In genomic region chr2:177625744-177626655, GRCh38 we compare ENCODE assay signal across 10 cellular contexts.
DNase-seq lines count a peak whose midpoint lies in the region; ATAC-seq and TF ChIP-seq lines count a peak whose summit lies in the region.
"Had no signal": no experiment of that assay in that cellular context is flagged by ENCODE, and none has a peak within 500 bp of the region (broad histone marks: within the 10 kb centered on the region; RNA-seq: fewer than 3 reads in every experiment).

No MANE protein-coding gene starts in this region.

- H3F3A ChIP-seq in Loucy (ENCODE audit: low read depth), result no peaks in the 10 kb centered on the region

- intact Hi-C loops in left colon (cut with DNase I, micrococcal nuclease), result no loop called here

- H3K4me1 ChIP-seq in Loucy (ENCODE audit: insufficient read depth, low read length, poor library complexity, severe bottlenecking), result peaks cover 27% of the 10 kb centered on the region

- no peaks in the 10 kb centered on the region for H3K27me3 ChIP-seq in Loucy (ENCODE audit: insufficient read depth, low read length, poor library complexity, severe bottlenecking)

- DNase-seq in SK-N-DZ (ENCODE audit: low spot score) (peak; percentile 53), left colon (no peak), GM10266 (ENCODE audit: extremely low spot score) (no peak), cerebellar nuclear complex (lab: John Stamatoyannopoulos, UW) (no peak), HuH-7.5 (ENCODE audit: low spot score) (no peak)
- DNase-seq: activated CD4-positive, alpha-beta memory T cell treated with anti-CD3 and anti-CD28 coated beads for 36 hours had no signal

- peak; percentile 30 for ATAC-seq in left colon
- no peak for ATAC-seq in HG02763 (IDR thresholded peaks at IDR 0.05; ENCODE audit: unreplicated experiment)
- ATAC-seq: Panc1 had no signal

- no peaks in the 10 kb centered on the region for H3K9me3 ChIP-seq in Loucy (ENCODE audit: insufficient read depth, low read depth, low read length)

- H3K4me3 ChIP-seq in Loucy (ENCODE audit: low read length, poor library complexity, severe bottlenecking), result no peak overlapping the region

- no peaks in the 10 kb centered on the region for H3K79me2 ChIP-seq in Loucy (ENCODE audit: insufficient read depth, low read length)

- peak overlapping the region; percentile 50 for H2AFZ ChIP-seq in Loucy (ENCODE audit: low read length)

- no peak overlapping the region for H3K4me2 ChIP-seq in Loucy (ENCODE audit: low read depth, low read length, poor library complexity, severe bottlenecking)

- H3K9me2 ChIP-seq in Loucy (replicated peaks; ENCODE audit: low read depth, low read length), result no peaks in the 10 kb centered on the region

- no peaks in the 10 kb centered on the region for H3K36me3 ChIP-seq in Loucy (ENCODE audit: insufficient read depth, low read length)

- no peaks in the 10 kb centered on the region for H4K20me1 ChIP-seq in Loucy (ENCODE audit: insufficient read depth, low read length, poor library complexity, severe bottlenecking)

- TF ChIP-seq POLR2A in GM19193 (IDR thresholded peaks at IDR 0.05; ENCODE audit: extremely low read depth, insufficient read depth, insufficient read length), result peak; percentile 20

- TF ChIP-seq CTCF in Loucy (conservative IDR thresholded peaks at IDR 0.05; ENCODE audit: low read length), result no peak
- no peak for TF ChIP-seq CTCF in GM10266 (IDR thresholded peaks at IDR 0.05; ENCODE audit: control insufficient read depth, insufficient read depth, low read depth, missing control alignments)

- no peak overlapping the region for H3K9ac ChIP-seq in Loucy (ENCODE audit: low read depth, low read length, poor library complexity, severe bottlenecking)
